13 cellular contexts compared by ENCODE assay signal in genomic region chr6:228881-229651, GRCh38.
DNase-seq lines count a peak whose midpoint lies in the region; ATAC-seq, FAIRE-seq and TF ChIP-seq lines count a peak whose summit lies in the region.
"Had no signal": no experiment of that assay in that cellular context is flagged by ENCODE, and none has a peak within 500 bp of the region (broad histone marks: within the 10 kb centered on the region; RNA-seq: fewer than 3 reads in every experiment).

No MANE protein-coding gene starts in this region.

- H2BK5ac ChIP-seq in H1 (ENCODE audit: low read depth, low read length): no peak overlapping the region

- H3K4me3 Mint-ChIP-seq in naive thymus-derived CD8-positive, alpha-beta T cell: peak overlapping the region in 1 of 10 donors; percentile 37

- H4K8ac ChIP-seq in H1 (ENCODE audit: extremely low read depth, insufficient read depth, low read length): peak overlapping the region; percentile 65; the same call in 1 of the 2 replicates

- H3K4me2 ChIP-seq in H1 (ENCODE audit: insufficient read depth in 1 of 2, low read depth in 2 of 2, low read length in 2 of 2): no peak overlapping the region

- H3K9ac ChIP-seq in H1 (replicated peaks in 1 of 4; ENCODE audit: extremely low read depth in 1 of 4, low read depth in 3 of 4, low read length in 3 of 4) (no peak overlapping the region), kidney (ENCODE audit: low read length in 2 of 2) (no peak overlapping the region)

- H2BK120ac ChIP-seq in H1 (replicated peaks; ENCODE audit: low read depth, low read length): no peak overlapping the region

- no peak for TF ChIP-seq POLR2A in H1 (IDR thresholded peaks at IDR 0.05; ENCODE audit: control extremely low read depth in 1 of 2, low read depth in 2 of 2, low read length in 2 of 2)

- no peak for TF ChIP-seq RAD21 in H1 (IDR thresholded peaks at IDR 0.05 in 1 of 2, conservative IDR thresholded peaks at IDR 0.05 in 1 of 2; ENCODE audit: low read depth in 2 of 2, low read length in 2 of 2)

- no peaks in the 10 kb centered on the region for H3K23me2 ChIP-seq in H1 (ENCODE audit: low read depth, low read length)

- H3K14ac ChIP-seq in H1 (ENCODE audit: insufficient read length): no peak overlapping the region

- no peaks in the 10 kb centered on the region for H3K36me3 Mint-ChIP-seq in naive thymus-derived CD8-positive, alpha-beta T cell

- H3K4me3 ChIP-seq in H1 (ENCODE audit: extremely low read depth in 1 of 4, insufficient read depth in 2 of 4, low read depth in 3 of 4, low read length in 4 of 4) (no peak overlapping the region), kidney (ENCODE audit: low read length in 2 of 2) (no peak overlapping the region)
- H3K4me3 ChIP-seq: sigmoid colon had no signal

- no peaks in the 10 kb centered on the region for H3K9me3 Mint-ChIP-seq in naive thymus-derived CD8-positive, alpha-beta T cell

- H4K5ac ChIP-seq in H1 (ENCODE audit: insufficient read length, low read depth, low read length): no peak overlapping the region

- H2BK15ac ChIP-seq in H1 (ENCODE audit: low read length): no peak overlapping the region

- no peak overlapping the region for H2AFZ ChIP-seq in H1 (ENCODE audit: low read length)

- ATAC-seq in GM18873 (IDR thresholded peaks at IDR 0.05; ENCODE audit: low FRiP score, unreplicated experiment) (peak; percentile 32), GM21526 (IDR thresholded peaks at IDR 0.05; ENCODE audit: low FRiP score, unreplicated experiment) (peak; percentile 30), HG03103 (IDR thresholded peaks at IDR 0.05; ENCODE audit: low read depth, unreplicated experiment) (peak; percentile 29)
- no peak for ATAC-seq in naive thymus-derived CD8-positive, alpha-beta T cell

- H3K36me3 ChIP-seq in H1 (ENCODE audit: control insufficient read depth in 2 of 4, insufficient read depth in 4 of 4, low read length in 3 of 4) (no peaks in the 10 kb centered on the region), kidney (ENCODE audit: control insufficient read depth in 1 of 2, insufficient read depth in 2 of 2, low read length in 2 of 2) (no peaks in the 10 kb centered on the region)
- H3K36me3 ChIP-seq: sigmoid colon had no signal

- H4K20me1 ChIP-seq in H1 (replicated peaks in 1 of 2; ENCODE audit: control insufficient read depth in 1 of 2, insufficient read depth in 2 of 2, low read length in 2 of 2): no peaks in the 10 kb centered on the region

- peaks cover 7 to 31% (median 22%) of the 10 kb centered on the region in 4 donors for H3K4me1 Mint-ChIP-seq in naive thymus-derived CD8-positive, alpha-beta T cell

- H3K4me1 ChIP-seq in H1 (replicated peaks in 1 of 4; ENCODE audit: control insufficient read depth in 3 of 4, insufficient read depth in 4 of 4, low read length in 3 of 4) (peaks cover 0 to 3% (median 0%) of the 10 kb centered on the region in 4 experiments; a peak in 2 of 7 replicates), kidney (ENCODE audit: control insufficient read depth in 1 of 2, insufficient read depth in 1 of 2, low read depth in 1 of 2, low read length in 2 of 2) (no peaks in the 10 kb centered on the region)
- H3K4me1 ChIP-seq: sigmoid colon had no signal

- FAIRE-seq in H1 (lab: Jason Lieb, UNC) (no peak), kidney (lab: Jason Lieb, UNC) (no peak)
- FAIRE-seq: endometrium had no signal

- no peak overlapping the region for H3K4ac ChIP-seq in H1 (replicated peaks; ENCODE audit: insufficient read length, low read depth, low read length)

- H3K18ac ChIP-seq in H1 (ENCODE audit: extremely low read depth, low read length): no peak overlapping the region

- intact Hi-C loops in kidney (cut with DNase I): no loop called here

- no peaks in the 10 kb centered on the region for H3K79me2 ChIP-seq in H1 (ENCODE audit: control insufficient read depth in 1 of 2, insufficient read depth in 2 of 2, low read length in 2 of 2)

- no peaks in the 10 kb centered on the region for H3K79me1 ChIP-seq in H1 (ENCODE audit: low read depth, low read length)

- DNase-seq in H1 (ENCODE audit: low read depth in 1 of 2, low spot score in 2 of 2) (no peak), kidney (no peak)
- no peak for DNase-seq in naive thymus-derived CD8-positive, alpha-beta T cell
- no peak for DNase-seq in activated T-cell treated with anti-CD3 and anti-CD28 coated beads, Interleukin-2, amount 50 U/mL, for 1 hour
- DNase-seq: activated CD4-positive, alpha-beta T cell treated with anti-CD3 and anti-CD28 coated beads, Interleukin-2, amount 50 U/mL, for 4 hours; aorta; H7; SHP77 treated with DMSO at 0.1 percent for 48 hours; sigmoid colon had no signal

- CTCF ChIA-PET in H1 (lab: Charles Lee; ENCODE audit: partially characterized antibody): interaction anchor here (2.0 kb wide), 1 partner anchor 12 kb away, joined by 13 read pairs; no protein-coding TSS in a partner anchor

- no peak overlapping the region for H2BK12ac ChIP-seq in H1 (ENCODE audit: low read depth, low read length)

- POLR2A ChIA-PET in H1 (lab: Charles Lee; ENCODE audit: partially characterized antibody): no interaction called here
- POLR2A ChIA-PET in naive thymus-derived CD8-positive, alpha-beta T cell (lab: Charles Lee): no interaction called here

- no peak overlapping the region for H3K27ac Mint-ChIP-seq in naive thymus-derived CD8-positive, alpha-beta T cell

- no peak overlapping the region for H3K27ac ChIP-seq in H1 (ENCODE audit: low read depth, low read length)
- H3K27ac ChIP-seq in kidney (ENCODE audit: low read depth in 2 of 2, low read length in 2 of 2): no peak overlapping the region
- H3K27ac ChIP-seq: sigmoid colon had no signal

- H3K9me3 ChIP-seq in H1 (ENCODE audit: insufficient read depth in 2 of 2, low read depth in 1 of 2, low read length in 1 of 2) (peaks cover 4 to 5% of the 10 kb centered on the region in 2 experiments; a peak in 2 of 4 replicates), kidney (ENCODE audit: control insufficient read depth in 1 of 2, low read length in 2 of 2) (no peaks in the 10 kb centered on the region)
- H3K9me3 ChIP-seq: sigmoid colon had no signal

- no peak for TF ChIP-seq EP300 in H1 (IDR thresholded peaks at IDR 0.05; ENCODE audit: borderline replicate concordance in 1 of 2, low read depth in 2 of 2, low read length in 2 of 2)

- H2BK20ac ChIP-seq in H1 (ENCODE audit: low read length): no peak overlapping the region

- no peaks in the 10 kb centered on the region for H3K27me3 ChIP-seq in H1 (replicated peaks in 1 of 4; ENCODE audit: control insufficient read depth in 3 of 4, extremely low read depth in 1 of 4, insufficient read depth in 3 of 4, low read length in 3 of 4)
- H3K27me3 ChIP-seq: sigmoid colon had no signal

- no peak overlapping the region for H2AK5ac ChIP-seq in H1 (ENCODE audit: low read depth, low read length)

- no peak overlapping the region for H3K23ac ChIP-seq in H1 (ENCODE audit: insufficient read length)

- no peak overlapping the region for H4K91ac ChIP-seq in H1 (replicated peaks; ENCODE audit: insufficient read length, low read length)

- H3K27me3 Mint-ChIP-seq in naive thymus-derived CD8-positive, alpha-beta T cell: no peaks in the 10 kb centered on the region

- H3K56ac ChIP-seq in H1 (replicated peaks; ENCODE audit: insufficient read length, low read depth, low read length): no peak overlapping the region

- 96% methylated on average over 15 of the region's 15 CpGs; no CpG with 5 or more reads in 1 of the 2 experiments for WGBS in H1 (ENCODE audit: extremely low coverage in 1 of 2, insufficient coverage in 1 of 2, insufficient read length in 1 of 2, insufficient replicate concordance in 2 of 2, low coverage in 1 of 2, low lambda C conversion rate in 2 of 2, missing lambda C conversion rate in 1 of 2), 2 experiments

- no peak for TF ChIP-seq CTCF in H1 (IDR thresholded peaks at IDR 0.05; ENCODE audit: control extremely low read depth in 1 of 3, insufficient read depth in 1 of 3, low read depth in 1 of 3, low read length in 3 of 3)
- TF ChIP-seq CTCF in kidney (IDR thresholded peaks at IDR 0.05; ENCODE audit: borderline replicate concordance, extremely low read depth, insufficient read depth): no peak

TF ChIP-seq in H1, 55 proteins besides CTCF, POLR2A, EP300 and RAD21 (continues in another document):
- TF ChIP-seq BCL11A (IDR thresholded peaks at IDR 0.05; ENCODE audit: low read depth in 2 of 2, low read length in 2 of 2): no peak
- TF ChIP-seq SRF (IDR thresholded peaks at IDR 0.05; ENCODE audit: low read depth, low read length): no peak
- no peak for TF ChIP-seq TBP (IDR thresholded peaks at IDR 0.05; ENCODE audit: low read depth, low read length)
- no peak for TF ChIP-seq EZH2 (IDR thresholded peaks at IDR 0.05; ENCODE audit: low read depth, low read length, severe bottlenecking)
- TF ChIP-seq CREB1 (IDR thresholded peaks at IDR 0.05): no peak

Comparison
In these comparisons a context has a peak if more than half of its experiments do, and no peak if none do; other contexts are left out.
1. ATAC-seq: peak in GM18873 (single experiment), GM21526 (single experiment) and HG03103 (single experiment); none in naive thymus-derived CD8-positive, alpha-beta T cell (0 of 2).